In the genomic region with DNA sequence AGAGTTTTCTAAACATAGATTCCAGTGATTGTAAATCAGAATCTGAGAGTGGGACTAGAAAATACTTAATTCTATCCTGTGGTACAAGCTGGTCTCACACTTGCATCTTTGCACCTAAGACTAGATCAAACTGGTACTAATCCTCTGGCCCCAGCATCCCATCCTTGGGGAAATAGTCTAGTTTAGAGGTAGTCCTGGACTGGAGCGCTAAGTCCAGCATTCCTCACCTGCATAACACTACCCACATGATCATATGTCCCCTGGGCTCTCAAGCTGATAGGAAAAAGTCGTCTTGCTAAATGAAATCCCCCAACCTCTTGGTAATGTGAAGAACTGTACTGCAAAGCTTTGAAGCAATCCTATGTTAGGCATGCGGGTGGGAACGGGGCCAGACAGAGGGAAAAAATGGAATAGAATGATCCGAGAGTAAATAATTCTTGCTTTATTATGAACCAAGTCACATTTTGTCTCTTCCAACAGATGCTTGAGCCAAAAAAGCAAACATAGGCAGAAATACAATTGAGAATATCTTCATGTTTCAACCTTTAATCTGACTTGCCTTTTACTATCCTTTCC, we compare ENCODE assay signal across 1 cellular context.
A peak's percentile ranks its signal among the peaks of the same experiment; 100 is the strongest.
TF ChIP-seq lines count a peak whose summit lies in the region.

No MANE protein-coding gene starts in this region.

TF ChIP-seq in K562, 482 proteins besides CTCF, POLR2A, EP300 and RAD21:
- 0 out of 2 replicates have a peak, but pooled peaks have one; percentile 42 for TF ChIP-seq ZNF717 (CRISPR knock-in tag; IDR thresholded peaks at IDR 0.05)
- 0 out of 4 replicates have a peak, but pooled peaks of 1 of the 2 experiments have one; percentile 14 for TF ChIP-seq TEAD1 (CRISPR knock-in tag; IDR thresholded peaks at IDR 0.05)
- TF ChIP-seq NUFIP1 (IDR thresholded peaks at IDR 0.05; ENCODE audit: partially characterized antibody), result no peak
- no peak for TF ChIP-seq HDAC1 (IDR thresholded peaks at IDR 0.05)
- TF ChIP-seq ZNF224 (CRISPR knock-in tag; IDR thresholded peaks at IDR 0.05), result no peak
- TF ChIP-seq SIX5 (IDR thresholded peaks at IDR 0.05; ENCODE audit: borderline replicate concordance in 1 of 2, insufficient read depth in 1 of 2, low read depth in 1 of 2, low read length in 2 of 2), result no peak
- peak; percentile 62; the same call in 1 of the 2 replicates for TF ChIP-seq SUPT5H (IDR thresholded peaks at IDR 0.05)
- TF ChIP-seq, protein P1, sequence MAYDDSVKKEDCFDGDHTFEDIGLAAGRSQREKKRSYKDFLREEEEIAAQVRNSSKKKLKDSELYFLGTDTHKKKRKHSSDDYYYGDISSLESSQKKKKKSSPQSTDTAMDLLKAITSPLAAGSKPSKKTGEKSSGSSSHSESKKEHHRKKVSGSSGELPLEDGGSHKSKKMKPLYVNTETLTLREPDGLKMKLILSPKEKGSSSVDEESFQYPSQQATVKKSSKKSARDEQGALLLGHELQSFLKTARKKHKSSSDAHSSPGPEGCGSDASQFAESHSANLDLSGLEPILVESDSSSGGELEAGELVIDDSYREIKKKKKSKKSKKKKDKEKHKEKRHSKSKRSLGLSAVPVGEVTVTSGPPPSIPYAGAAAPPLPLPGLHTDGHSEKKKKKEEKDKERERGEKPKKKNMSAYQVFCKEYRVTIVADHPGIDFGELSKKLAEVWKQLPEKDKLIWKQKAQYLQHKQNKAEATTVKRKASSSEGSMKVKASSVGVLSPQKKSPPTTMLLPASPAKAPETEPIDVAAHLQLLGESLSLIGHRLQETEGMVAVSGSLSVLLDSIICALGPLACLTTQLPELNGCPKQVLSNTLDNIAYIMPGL (CRISPR knock-in tag; IDR thresholded peaks at IDR 0.05), result no peak
- TF ChIP-seq SMAD4 (CRISPR knock-in tag; conservative IDR thresholded peaks at IDR 0.05), result no peak
- 0 out of 2 replicates have a peak, but pooled peaks have one; percentile 17 for TF ChIP-seq TEAD4 (IDR thresholded peaks at IDR 0.05; ENCODE audit: low read length)
- TF ChIP-seq TEAD4 (CRISPR knock-in tag; IDR thresholded peaks at IDR 0.05; ENCODE audit: borderline replicate concordance), result no peak
- no peak for TF ChIP-seq SRSF1 (IDR thresholded peaks at IDR 0.05; ENCODE audit: low read depth, low read length)
- TF ChIP-seq, protein P2, sequence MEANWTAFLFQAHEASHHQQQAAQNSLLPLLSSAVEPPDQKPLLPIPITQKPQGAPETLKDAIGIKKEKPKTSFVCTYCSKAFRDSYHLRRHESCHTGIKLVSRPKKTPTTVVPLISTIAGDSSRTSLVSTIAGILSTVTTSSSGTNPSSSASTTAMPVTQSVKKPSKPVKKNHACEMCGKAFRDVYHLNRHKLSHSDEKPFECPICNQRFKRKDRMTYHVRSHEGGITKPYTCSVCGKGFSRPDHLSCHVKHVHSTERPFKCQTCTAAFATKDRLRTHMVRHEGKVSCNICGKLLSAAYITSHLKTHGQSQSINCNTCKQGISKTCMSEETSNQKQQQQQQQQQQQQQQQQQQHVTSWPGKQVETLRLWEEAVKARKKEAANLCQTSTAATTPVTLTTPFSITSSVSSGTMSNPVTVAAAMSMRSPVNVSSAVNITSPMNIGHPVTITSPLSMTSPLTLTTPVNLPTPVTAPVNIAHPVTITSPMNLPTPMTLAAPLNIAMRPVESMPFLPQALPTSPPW (CRISPR knock-in tag; IDR thresholded peaks at IDR 0.05), result 0 out of 2 replicates have a peak, but pooled peaks have one; percentile 16
- no peak for TF ChIP-seq NFATC3 (IDR thresholded peaks at IDR 0.05)
- peak; percentile 46; the same call in 1 of the 2 replicates for TF ChIP-seq ZNF316 (IDR thresholded peaks at IDR 0.05)
- TF ChIP-seq PML (IDR thresholded peaks at IDR 0.05; ENCODE audit: low read length), result no peak
- TF ChIP-seq MCM5 (IDR thresholded peaks at IDR 0.05; ENCODE audit: low read depth), result no peak
- TF ChIP-seq, protein P3, sequence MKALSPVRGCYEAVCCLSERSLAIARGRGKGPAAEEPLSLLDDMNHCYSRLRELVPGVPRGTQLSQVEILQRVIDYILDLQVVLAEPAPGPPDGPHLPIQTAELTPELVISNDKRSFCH (CRISPR knock-in tag; IDR thresholded peaks at IDR 0.05), result no peak
- TF ChIP-seq, protein P3 (tag; IDR thresholded peaks at IDR 0.05), result no peak
- no peak for TF ChIP-seq STAT5A (IDR thresholded peaks at IDR 0.05; ENCODE audit: borderline replicate concordance, low read length)
- TF ChIP-seq DPF2 (IDR thresholded peaks at IDR 0.05), result no peak
- TF ChIP-seq GABPB1 (CRISPR knock-in tag; IDR thresholded peaks at IDR 0.05), result no peak
- peak; percentile 49; the same call in 1 of the 2 replicates for TF ChIP-seq POLR2AphosphoS5 (IDR thresholded peaks at IDR 0.05; ENCODE audit: control insufficient read depth, insufficient read depth, low read depth, low read length)
- no peak for TF ChIP-seq RBM14 (IDR thresholded peaks at IDR 0.05; ENCODE audit: borderline replicate concordance, insufficient read depth, low read depth, low read length)
- TF ChIP-seq SMAD2 (IDR thresholded peaks at IDR 0.05; ENCODE audit: low read depth, low read length), result no peak
- peak; percentile 16; the same call in 1 of the 2 replicates for TF ChIP-seq C11orf30 (IDR thresholded peaks at IDR 0.05; ENCODE audit: low read depth)
- TF ChIP-seq, protein P4, sequence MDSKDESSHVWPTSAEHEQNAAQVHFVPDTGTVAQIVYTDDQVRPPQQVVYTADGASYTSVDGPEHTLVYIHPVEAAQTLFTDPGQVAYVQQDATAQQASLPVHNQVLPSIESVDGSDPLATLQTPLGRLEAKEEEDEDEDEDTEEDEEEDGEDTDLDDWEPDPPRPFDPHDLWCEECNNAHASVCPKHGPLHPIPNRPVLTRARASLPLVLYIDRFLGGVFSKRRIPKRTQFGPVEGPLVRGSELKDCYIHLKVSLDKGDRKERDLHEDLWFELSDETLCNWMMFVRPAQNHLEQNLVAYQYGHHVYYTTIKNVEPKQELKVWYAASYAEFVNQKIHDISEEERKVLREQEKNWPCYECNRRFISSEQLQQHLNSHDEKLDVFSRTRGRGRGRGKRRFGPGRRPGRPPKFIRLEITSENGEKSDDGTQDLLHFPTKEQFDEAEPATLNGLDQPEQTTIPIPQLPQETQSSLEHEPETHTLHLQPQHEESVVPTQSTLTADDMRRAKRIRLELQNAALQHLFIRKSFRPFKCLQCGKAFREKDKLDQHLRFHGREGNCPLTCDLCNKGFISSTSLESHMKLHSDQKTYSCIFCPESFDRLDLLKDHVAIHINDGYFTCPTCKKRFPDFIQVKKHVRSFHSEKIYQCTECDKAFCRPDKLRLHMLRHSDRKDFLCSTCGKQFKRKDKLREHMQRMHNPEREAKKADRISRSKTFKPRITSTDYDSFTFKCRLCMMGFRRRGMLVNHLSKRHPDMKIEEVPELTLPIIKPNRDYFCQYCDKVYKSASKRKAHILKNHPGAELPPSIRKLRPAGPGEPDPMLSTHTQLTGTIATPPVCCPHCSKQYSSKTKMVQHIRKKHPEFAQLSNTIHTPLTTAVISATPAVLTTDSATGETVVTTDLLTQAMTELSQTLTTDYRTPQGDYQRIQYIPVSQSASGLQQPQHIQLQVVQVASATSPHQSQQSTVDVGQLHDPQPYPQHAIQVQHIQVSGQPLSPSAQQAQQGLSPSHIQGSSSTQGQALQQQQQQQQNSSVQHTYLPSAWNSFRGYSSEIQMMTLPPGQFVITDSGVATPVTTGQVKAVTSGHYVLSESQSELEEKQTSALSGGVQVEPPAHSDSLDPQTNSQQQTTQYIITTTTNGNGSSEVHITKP (IDR thresholded peaks at IDR 0.05; ENCODE audit: partially characterized antibody), result peak; percentile 7
- no peak for TF ChIP-seq ZNF124 (CRISPR knock-in tag; IDR thresholded peaks at IDR 0.05)
- TF ChIP-seq NR2C1 (IDR thresholded peaks at IDR 0.05), result no peak
- TF ChIP-seq NR2C1 (tag; IDR thresholded peaks at IDR 0.05), result no peak
- TF ChIP-seq PHF20 (IDR thresholded peaks at IDR 0.05; ENCODE audit: partially characterized antibody), result peak; percentile 21
- TF ChIP-seq, protein P5, sequence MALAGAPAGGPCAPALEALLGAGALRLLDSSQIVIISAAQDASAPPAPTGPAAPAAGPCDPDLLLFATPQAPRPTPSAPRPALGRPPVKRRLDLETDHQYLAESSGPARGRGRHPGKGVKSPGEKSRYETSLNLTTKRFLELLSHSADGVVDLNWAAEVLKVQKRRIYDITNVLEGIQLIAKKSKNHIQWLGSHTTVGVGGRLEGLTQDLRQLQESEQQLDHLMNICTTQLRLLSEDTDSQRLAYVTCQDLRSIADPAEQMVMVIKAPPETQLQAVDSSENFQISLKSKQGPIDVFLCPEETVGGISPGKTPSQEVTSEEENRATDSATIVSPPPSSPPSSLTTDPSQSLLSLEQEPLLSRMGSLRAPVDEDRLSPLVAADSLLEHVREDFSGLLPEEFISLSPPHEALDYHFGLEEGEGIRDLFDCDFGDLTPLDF (CRISPR knock-in tag; IDR thresholded peaks at IDR 0.05), result no peak
- TF ChIP-seq, protein P6, sequence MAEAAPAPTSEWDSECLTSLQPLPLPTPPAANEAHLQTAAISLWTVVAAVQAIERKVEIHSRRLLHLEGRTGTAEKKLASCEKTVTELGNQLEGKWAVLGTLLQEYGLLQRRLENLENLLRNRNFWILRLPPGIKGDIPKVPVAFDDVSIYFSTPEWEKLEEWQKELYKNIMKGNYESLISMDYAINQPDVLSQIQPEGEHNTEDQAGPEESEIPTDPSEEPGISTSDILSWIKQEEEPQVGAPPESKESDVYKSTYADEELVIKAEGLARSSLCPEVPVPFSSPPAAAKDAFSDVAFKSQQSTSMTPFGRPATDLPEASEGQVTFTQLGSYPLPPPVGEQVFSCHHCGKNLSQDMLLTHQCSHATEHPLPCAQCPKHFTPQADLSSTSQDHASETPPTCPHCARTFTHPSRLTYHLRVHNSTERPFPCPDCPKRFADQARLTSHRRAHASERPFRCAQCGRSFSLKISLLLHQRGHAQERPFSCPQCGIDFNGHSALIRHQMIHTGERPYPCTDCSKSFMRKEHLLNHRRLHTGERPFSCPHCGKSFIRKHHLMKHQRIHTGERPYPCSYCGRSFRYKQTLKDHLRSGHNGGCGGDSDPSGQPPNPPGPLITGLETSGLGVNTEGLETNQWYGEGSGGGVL (CRISPR knock-in tag; IDR thresholded peaks at IDR 0.05), result no peak
- TF ChIP-seq POLR2H (tag; IDR thresholded peaks at IDR 0.05; ENCODE audit: low read depth), result 0 out of 2 replicates have a peak, but pooled peaks have one; percentile 3
- peak; percentile 28 for TF ChIP-seq WHSC1 (IDR thresholded peaks at IDR 0.05; ENCODE audit: low read length)
- TF ChIP-seq, protein P7, sequence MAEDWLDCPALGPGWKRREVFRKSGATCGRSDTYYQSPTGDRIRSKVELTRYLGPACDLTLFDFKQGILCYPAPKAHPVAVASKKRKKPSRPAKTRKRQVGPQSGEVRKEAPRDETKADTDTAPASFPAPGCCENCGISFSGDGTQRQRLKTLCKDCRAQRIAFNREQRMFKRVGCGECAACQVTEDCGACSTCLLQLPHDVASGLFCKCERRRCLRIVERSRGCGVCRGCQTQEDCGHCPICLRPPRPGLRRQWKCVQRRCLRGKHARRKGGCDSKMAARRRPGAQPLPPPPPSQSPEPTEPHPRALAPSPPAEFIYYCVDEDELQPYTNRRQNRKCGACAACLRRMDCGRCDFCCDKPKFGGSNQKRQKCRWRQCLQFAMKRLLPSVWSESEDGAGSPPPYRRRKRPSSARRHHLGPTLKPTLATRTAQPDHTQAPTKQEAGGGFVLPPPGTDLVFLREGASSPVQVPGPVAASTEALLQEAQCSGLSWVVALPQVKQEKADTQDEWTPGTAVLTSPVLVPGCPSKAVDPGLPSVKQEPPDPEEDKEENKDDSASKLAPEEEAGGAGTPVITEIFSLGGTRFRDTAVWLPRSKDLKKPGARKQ (CRISPR knock-in tag; IDR thresholded peaks at IDR 0.05), result 0 out of 2 replicates have a peak, but pooled peaks have one; percentile 45
- TF ChIP-seq TRIM24 (IDR thresholded peaks at IDR 0.05), result no peak
